In the genomic region with DNA sequence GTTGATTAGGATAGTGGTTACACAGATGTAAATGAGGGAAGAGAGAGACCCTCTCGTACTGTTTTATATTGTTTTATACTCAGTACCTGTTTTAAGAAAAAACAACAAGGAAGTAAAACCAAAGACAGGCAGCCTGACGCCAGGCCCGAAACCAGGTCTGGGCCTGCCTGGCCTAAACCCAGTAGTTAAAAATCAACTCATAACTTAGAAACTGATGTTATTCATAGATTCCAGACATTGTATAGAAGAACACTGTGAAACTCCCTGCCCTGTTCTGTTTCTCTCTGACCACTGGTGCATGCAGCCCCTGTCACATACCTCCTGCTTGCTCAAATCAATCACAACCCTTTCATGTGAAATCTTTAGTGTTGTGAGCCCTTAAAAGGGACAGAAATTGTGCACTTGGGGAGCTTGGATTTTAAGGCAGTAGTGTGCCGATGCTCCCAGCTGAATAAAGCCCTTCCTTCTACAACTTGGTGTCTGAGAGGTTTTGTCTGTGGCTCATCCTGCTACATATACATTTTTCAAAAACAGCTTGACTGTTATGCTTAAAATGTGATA, we compare ENCODE assay signal across 8 cellular contexts.
DNase-seq lines count a peak whose midpoint lies in the region; ATAC-seq, FAIRE-seq and TF ChIP-seq lines count a peak whose summit lies in the region.
"Not testable (repeated sequence)": the region's sequence is repeated elsewhere in the genome, so short reads cannot be mapped to it uniquely, and the experiment has no call there.

No MANE protein-coding gene starts in this region.

- not testable (repeated sequence) for H3K36me3 Mint-ChIP-seq in activated naive CD4-positive, alpha-beta T cell treated with anti-CD3 and anti-CD28 coated beads for 36 hours (ENCODE audit: low read depth); nephron progenitor cell (ENCODE audit: low read depth); type B pancreatic cell

- not testable (repeated sequence) for H3K4me3 ChIP-seq in colonic mucosa; liver (ENCODE audit: low read depth in 1 of 3, low read length in 3 of 3)
- peak overlapping the region in 1 of 2 donors; percentile 32 for H3K4me3 ChIP-seq in kidney (ENCODE audit: low read length in 2 of 2)

- not testable (repeated sequence) for TF ChIP-seq CTCF in colonic mucosa (IDR thresholded peaks at IDR 0.05); kidney (IDR thresholded peaks at IDR 0.05; ENCODE audit: borderline replicate concordance, extremely low read depth, insufficient read depth); liver (IDR thresholded peaks at IDR 0.05; ENCODE audit: low read depth, low read length, missing input control); nephron progenitor cell (IDR thresholded peaks at IDR 0.05); type B pancreatic cell (conservative IDR thresholded peaks at IDR 0.05)

- DNase-seq in Caki2 (ENCODE audit: low read depth): peak; percentile 69
- DNase-seq in activated naive CD4-positive, alpha-beta T cell treated with anti-CD3 and anti-CD28 coated beads for 36 hours; colonic mucosa; nephron progenitor cell; type B pancreatic cell (ENCODE audit: extremely low spot score, unreplicated experiment): not testable (repeated sequence)
- peak; percentile 69 for DNase-seq in kidney

- not testable (repeated sequence) for FAIRE-seq in kidney (lab: Jason Lieb, UNC)

- not testable (repeated sequence) for H3K9me3 ChIP-seq in colonic mucosa; kidney (ENCODE audit: control insufficient read depth in 1 of 2, low read length in 2 of 2); liver (ENCODE audit: control insufficient read depth in 4 of 4, low read length in 3 of 4)

- not testable (repeated sequence) for H3K27me3 Mint-ChIP-seq in activated naive CD4-positive, alpha-beta T cell treated with anti-CD3 and anti-CD28 coated beads for 36 hours (ENCODE audit: low read depth); nephron progenitor cell (ENCODE audit: low read depth, poor library complexity); type B pancreatic cell

- H3K4me1 Mint-ChIP-seq in activated naive CD4-positive, alpha-beta T cell treated with anti-CD3 and anti-CD28 coated beads for 36 hours (ENCODE audit: low read depth); nephron progenitor cell; type B pancreatic cell (ENCODE audit: unreplicated experiment): not testable (repeated sequence)

- H3K27me3 ChIP-seq in colonic mucosa; liver (ENCODE audit: control insufficient read depth in 4 of 4, insufficient read depth in 4 of 4, low read length in 3 of 4): not testable (repeated sequence)

- H3K27ac ChIP-seq in colonic mucosa (peak overlapping the region; percentile 68), kidney (ENCODE audit: low read depth in 2 of 2, low read length in 2 of 2) (peak overlapping the region; percentile 79 to 81), liver (ENCODE audit: low read depth in 1 of 2, low read length in 2 of 2) (peak overlapping the region; percentile 29 to 47)

- peak overlapping the region; percentile 13 for H3K27ac Mint-ChIP-seq in activated naive CD4-positive, alpha-beta T cell treated with anti-CD3 and anti-CD28 coated beads for 36 hours
- H3K27ac Mint-ChIP-seq in nephron progenitor cell: not testable (repeated sequence)
- H3K27ac Mint-ChIP-seq in type B pancreatic cell: peak overlapping the region; percentile 52

- H3K4me3 Mint-ChIP-seq in activated naive CD4-positive, alpha-beta T cell treated with anti-CD3 and anti-CD28 coated beads for 36 hours; type B pancreatic cell: not testable (repeated sequence)
- peak overlapping the region; percentile 28 for H3K4me3 Mint-ChIP-seq in nephron progenitor cell

- WGBS in liver: 46% methylated on average over 4 of the region's 4 CpGs

- H3K9ac ChIP-seq in colonic mucosa (ENCODE audit: low read depth in 2 of 2, low read length in 2 of 2); kidney (ENCODE audit: low read length in 2 of 2): not testable (repeated sequence)
- H3K9ac ChIP-seq in liver (ENCODE audit: low read depth in 1 of 2, low read length in 2 of 2): peak overlapping the region in 1 of 2 donors; percentile 66

- ATAC-seq in GM21619 (IDR thresholded peaks at IDR 0.05; ENCODE audit: unreplicated experiment): peak; percentile 46

- not testable (repeated sequence) for H3K9me3 Mint-ChIP-seq in activated naive CD4-positive, alpha-beta T cell treated with anti-CD3 and anti-CD28 coated beads for 36 hours; nephron progenitor cell; type B pancreatic cell

- TF ChIP-seq RAD21 in liver (IDR thresholded peaks at IDR 0.05): not testable (repeated sequence)

- H3K4me1 ChIP-seq in colonic mucosa: not testable (repeated sequence)
- peaks cover 0 to 17% of the 10 kb centered on the region in 2 donors for H3K4me1 ChIP-seq in kidney (ENCODE audit: control insufficient read depth in 1 of 2, insufficient read depth in 1 of 2, low read depth in 1 of 2, low read length in 2 of 2)
- peaks cover 0 to 19% (median 14%) of the 10 kb centered on the region in 4 donors for H3K4me1 ChIP-seq in liver (ENCODE audit: control insufficient read depth in 4 of 4, insufficient read depth in 4 of 4, low read length in 3 of 4)

- in situ Hi-C loops in Caki2 (cut with HindIII; ENCODE audit: low pct_unique_long_range_greater_than_20kb, low sequenced_read_pairs): not testable (repeated sequence)

- intact Hi-C loops in activated naive CD4-positive, alpha-beta T cell treated with anti-CD3 and anti-CD28 coated beads for 36 hours (cut with micrococcal nuclease); colonic mucosa (cut with DNase I); kidney (cut with DNase I): not testable (repeated sequence)

- H3K36me3 ChIP-seq in colonic mucosa; kidney (ENCODE audit: control insufficient read depth in 1 of 2, insufficient read depth in 2 of 2, low read length in 2 of 2); liver (ENCODE audit: control insufficient read depth in 4 of 4, insufficient read depth in 3 of 4, low read depth in 1 of 4, low read length in 3 of 4): not testable (repeated sequence)

- CTCF ChIA-PET in activated naive CD4-positive, alpha-beta T cell treated with anti-CD3 and anti-CD28 coated beads for 36 hours (lab: Charles Lee): not testable (repeated sequence)
